ENCODE assay signal across 2 cellular contexts in the genomic region with DNA sequence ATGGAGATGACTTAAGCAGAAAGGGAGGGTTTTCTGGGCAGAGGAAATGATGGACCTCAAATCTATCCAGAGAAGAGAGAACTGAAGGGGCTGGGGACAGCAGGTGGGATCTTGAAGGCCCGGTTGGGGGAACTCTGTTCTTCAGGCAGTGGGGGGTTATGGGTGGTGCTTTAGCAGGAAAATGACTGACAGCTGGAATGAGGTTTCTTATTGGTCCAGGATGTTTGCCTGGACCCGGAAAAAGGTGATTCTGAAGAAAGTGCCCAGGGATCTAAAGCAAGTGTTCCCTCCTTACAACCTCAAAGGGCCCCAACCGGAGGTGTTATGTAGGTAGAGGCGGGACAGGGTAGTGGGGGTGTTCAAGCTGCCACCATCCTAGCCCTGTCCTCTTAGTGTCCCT.
TF ChIP-seq lines count a peak whose summit lies in the region.

No MANE protein-coding gene starts in this region.

TF ChIP-seq in GM12878, 131 proteins besides CTCF, POLR2A, EP300 and RAD21:
- TF ChIP-seq RBBP5 (conservative IDR thresholded peaks at IDR 0.05): no peak
- TF ChIP-seq, protein P1, sequence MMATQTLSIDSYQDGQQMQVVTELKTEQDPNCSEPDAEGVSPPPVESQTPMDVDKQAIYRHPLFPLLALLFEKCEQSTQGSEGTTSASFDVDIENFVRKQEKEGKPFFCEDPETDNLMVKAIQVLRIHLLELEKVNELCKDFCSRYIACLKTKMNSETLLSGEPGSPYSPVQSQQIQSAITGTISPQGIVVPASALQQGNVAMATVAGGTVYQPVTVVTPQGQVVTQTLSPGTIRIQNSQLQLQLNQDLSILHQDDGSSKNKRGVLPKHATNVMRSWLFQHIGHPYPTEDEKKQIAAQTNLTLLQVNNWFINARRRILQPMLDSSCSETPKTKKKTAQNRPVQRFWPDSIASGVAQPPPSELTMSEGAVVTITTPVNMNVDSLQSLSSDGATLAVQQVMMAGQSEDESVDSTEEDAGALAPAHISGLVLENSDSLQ (IDR thresholded peaks at IDR 0.05): peak; percentile 73
TF ChIP-seq in GM12878: peak in this region for 1.

TF ChIP-seq in neural cell, 6 proteins besides CTCF, POLR2A, EP300 and RAD21:
- TF ChIP-seq POLR2AphosphoS5 (IDR thresholded peaks at IDR 0.05) (no peak), MXI1 (conservative IDR thresholded peaks at IDR 0.05; ENCODE audit: poor library complexity, severe bottlenecking) (no peak), SMC3 (conservative IDR thresholded peaks at IDR 0.05; ENCODE audit: poor library complexity) (no peak), TAF1 (IDR thresholded peaks at IDR 0.05; ENCODE audit: low read depth) (no peak), EZH2 (IDR thresholded peaks at IDR 0.05; ENCODE audit: borderline replicate concordance, insufficient read depth, low read length, poor library complexity, severe bottlenecking) (no peak)
- TF ChIP-seq, protein P2, sequence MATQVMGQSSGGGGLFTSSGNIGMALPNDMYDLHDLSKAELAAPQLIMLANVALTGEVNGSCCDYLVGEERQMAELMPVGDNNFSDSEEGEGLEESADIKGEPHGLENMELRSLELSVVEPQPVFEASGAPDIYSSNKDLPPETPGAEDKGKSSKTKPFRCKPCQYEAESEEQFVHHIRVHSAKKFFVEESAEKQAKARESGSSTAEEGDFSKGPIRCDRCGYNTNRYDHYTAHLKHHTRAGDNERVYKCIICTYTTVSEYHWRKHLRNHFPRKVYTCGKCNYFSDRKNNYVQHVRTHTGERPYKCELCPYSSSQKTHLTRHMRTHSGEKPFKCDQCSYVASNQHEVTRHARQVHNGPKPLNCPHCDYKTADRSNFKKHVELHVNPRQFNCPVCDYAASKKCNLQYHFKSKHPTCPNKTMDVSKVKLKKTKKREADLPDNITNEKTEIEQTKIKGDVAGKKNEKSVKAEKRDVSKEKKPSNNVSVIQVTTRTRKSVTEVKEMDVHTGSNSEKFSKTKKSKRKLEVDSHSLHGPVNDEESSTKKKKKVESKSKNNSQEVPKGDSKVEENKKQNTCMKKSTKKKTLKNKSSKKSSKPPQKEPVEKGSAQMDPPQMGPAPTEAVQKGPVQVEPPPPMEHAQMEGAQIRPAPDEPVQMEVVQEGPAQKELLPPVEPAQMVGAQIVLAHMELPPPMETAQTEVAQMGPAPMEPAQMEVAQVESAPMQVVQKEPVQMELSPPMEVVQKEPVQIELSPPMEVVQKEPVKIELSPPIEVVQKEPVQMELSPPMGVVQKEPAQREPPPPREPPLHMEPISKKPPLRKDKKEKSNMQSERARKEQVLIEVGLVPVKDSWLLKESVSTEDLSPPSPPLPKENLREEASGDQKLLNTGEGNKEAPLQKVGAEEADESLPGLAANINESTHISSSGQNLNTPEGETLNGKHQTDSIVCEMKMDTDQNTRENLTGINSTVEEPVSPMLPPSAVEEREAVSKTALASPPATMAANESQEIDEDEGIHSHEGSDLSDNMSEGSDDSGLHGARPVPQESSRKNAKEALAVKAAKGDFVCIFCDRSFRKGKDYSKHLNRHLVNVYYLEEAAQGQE (IDR thresholded peaks at IDR 0.05; ENCODE audit: borderline replicate concordance): no peak
